1 cellular context compared by ENCODE assay signal in genomic region chr12:123232807-123233504, GRCh38.
TF ChIP-seq lines count a peak whose summit lies in the region.

MPHOSPH9 (minus strand) TSS chr12:123233141; CDS start chr12:123230364, 2,777 bp downstream.
MTRFR (plus strand) TSS chr12:123233436; CDS start chr12:123253675, 20,239 bp downstream.

TF ChIP-seq in HepG2, 621 proteins besides CTCF, POLR2A, EP300 and RAD21 (continued from another document and continues in another):
- peak; percentile 69; the same call in 1 of the 2 replicates for TF ChIP-seq ZSCAN21 (CRISPR knock-in tag; IDR thresholded peaks at IDR 0.05; ENCODE audit: borderline replicate concordance)
- TF ChIP-seq KLF15 (CRISPR knock-in tag; IDR thresholded peaks at IDR 0.05; ENCODE audit: borderline replicate concordance): peak; percentile 84; the same call in 1 of the 2 replicates
- no peak for TF ChIP-seq MTF2 (CRISPR knock-in tag; IDR thresholded peaks at IDR 0.05; ENCODE audit: borderline replicate concordance)
- peak; percentile 99 for TF ChIP-seq RBFOX2 (IDR thresholded peaks at IDR 0.05; ENCODE audit: low read depth, low read length)
- TF ChIP-seq MTA3 (CRISPR knock-in tag; IDR thresholded peaks at IDR 0.05): no peak
- peak; percentile 59 for TF ChIP-seq PPARG (CRISPR knock-in tag; conservative IDR thresholded peaks at IDR 0.05)
- TF ChIP-seq ARNTL (CRISPR knock-in tag; IDR thresholded peaks at IDR 0.05): peak; percentile 55; the same call in 1 of the 2 replicates
- no peak for TF ChIP-seq NRL (CRISPR knock-in tag; IDR thresholded peaks at IDR 0.05; ENCODE audit: borderline replicate concordance)
- no peak for TF ChIP-seq ISX (CRISPR knock-in tag; conservative IDR thresholded peaks at IDR 0.05)
- TF ChIP-seq SNAPC2 (CRISPR knock-in tag; IDR thresholded peaks at IDR 0.05): 0 out of 2 replicates have a peak, but pooled peaks have one; percentile 68
- 0 out of 2 replicates have a peak, but pooled peaks have one; percentile 33 for TF ChIP-seq ZNF660 (CRISPR knock-in tag; IDR thresholded peaks at IDR 0.05; ENCODE audit: borderline replicate concordance, low read depth)
- peak; percentile 51; the same call in 1 of the 2 replicates for TF ChIP-seq FOXC1 (CRISPR knock-in tag; IDR thresholded peaks at IDR 0.05; ENCODE audit: borderline replicate concordance)
- peak; percentile 86 for TF ChIP-seq ZNF709 (CRISPR knock-in tag; IDR thresholded peaks at IDR 0.05)
- peak; percentile 82; the same call in 1 of the 2 replicates for TF ChIP-seq ZNF619 (CRISPR knock-in tag; IDR thresholded peaks at IDR 0.05)
- TF ChIP-seq NPAS2 (CRISPR knock-in tag; IDR thresholded peaks at IDR 0.05; ENCODE audit: borderline replicate concordance): no peak
- peak; percentile 64 for TF ChIP-seq POGZ (CRISPR knock-in tag; IDR thresholded peaks at IDR 0.05)
- TF ChIP-seq ZNF513 (CRISPR knock-in tag; conservative IDR thresholded peaks at IDR 0.05): 0 out of 2 replicates have a peak, but pooled peaks have one; percentile 64
- TF ChIP-seq ZFYVE20 (CRISPR knock-in tag; IDR thresholded peaks at IDR 0.05; ENCODE audit: borderline replicate concordance, low read depth): 0 out of 2 replicates have a peak, but pooled peaks have one; percentile 65
- peak; percentile 58; the same call in 1 of the 2 replicates for TF ChIP-seq RNF2 (conservative IDR thresholded peaks at IDR 0.05; ENCODE audit: low read depth)
- TF ChIP-seq HHEX (CRISPR knock-in tag; IDR thresholded peaks at IDR 0.05): no peak
- TF ChIP-seq ZNF382 (CRISPR knock-in tag; IDR thresholded peaks at IDR 0.05; ENCODE audit: borderline replicate concordance): no peak
- TF ChIP-seq E2F1 (CRISPR knock-in tag; IDR thresholded peaks at IDR 0.05): peak; percentile 98
- TF ChIP-seq DRAP1 (CRISPR knock-in tag; IDR thresholded peaks at IDR 0.05): peak; percentile 96
- peak; percentile 29; the same call in 1 of the 2 replicates for TF ChIP-seq ZNF354B (CRISPR knock-in tag; IDR thresholded peaks at IDR 0.05)
- no peak for TF ChIP-seq ZNF546 (CRISPR knock-in tag; conservative IDR thresholded peaks at IDR 0.05)
- TF ChIP-seq IRF2 (CRISPR knock-in tag; IDR thresholded peaks at IDR 0.05): peak; percentile 70; the same call in 1 of the 2 replicates
- TF ChIP-seq ZNF160 (CRISPR knock-in tag; IDR thresholded peaks at IDR 0.05): 0 out of 2 replicates have a peak, but pooled peaks have one; percentile 52
- no peak for TF ChIP-seq ZNF329 (CRISPR knock-in tag; IDR thresholded peaks at IDR 0.05; ENCODE audit: low read depth)
- TF ChIP-seq MNT (IDR thresholded peaks at IDR 0.05): peak; percentile 90
- TF ChIP-seq PHF8 (CRISPR knock-in tag; IDR thresholded peaks at IDR 0.05): peak; percentile 98
- 0 out of 2 replicates have a peak, but pooled peaks have one; percentile 1 for TF ChIP-seq DMTF1 (CRISPR knock-in tag; IDR thresholded peaks at IDR 0.05)
- peak; percentile 80; the same call in 1 of the 2 replicates for TF ChIP-seq PCBP1 (IDR thresholded peaks at IDR 0.05; ENCODE audit: borderline replicate concordance, low read depth, low read length)
- TF ChIP-seq RAD51 (IDR thresholded peaks at IDR 0.05; ENCODE audit: borderline replicate concordance): no peak
- TF ChIP-seq BATF2 (CRISPR knock-in tag; IDR thresholded peaks at IDR 0.05): peak; percentile 89
- peak; percentile 96 for TF ChIP-seq TAF1 (CRISPR knock-in tag; IDR thresholded peaks at IDR 0.05)
- no peak for TF ChIP-seq PRMT3 (CRISPR knock-in tag; IDR thresholded peaks at IDR 0.05; ENCODE audit: borderline replicate concordance, low read depth)
- TF ChIP-seq LRRFIP1 (CRISPR knock-in tag; conservative IDR thresholded peaks at IDR 0.05): no peak; the same call in 1 of the 2 replicates
- 0 out of 2 replicates have a peak, but pooled peaks have one; percentile 51 for TF ChIP-seq DNMT3B (CRISPR knock-in tag; conservative IDR thresholded peaks at IDR 0.05)
- TF ChIP-seq FIP1L1 (IDR thresholded peaks at IDR 0.05; ENCODE audit: borderline replicate concordance, insufficient read depth, low read depth, low read length): 0 out of 2 replicates have a peak, but pooled peaks have one; percentile 62
- TF ChIP-seq SALL1 (CRISPR knock-in tag; IDR thresholded peaks at IDR 0.05): peak; percentile 93
- TF ChIP-seq U2AF1 (optimal IDR thresholded peaks at IDR 0.05; ENCODE audit: low read depth, low read length): no peak
- peak; percentile 5; the same call in 1 of the 2 replicates for TF ChIP-seq ZNF230 (CRISPR knock-in tag; IDR thresholded peaks at IDR 0.05)
- TF ChIP-seq ZNF224 (CRISPR knock-in tag; IDR thresholded peaks at IDR 0.05): 0 out of 2 replicates have a peak, but pooled peaks have one; percentile 21
- peak; percentile 63; the same call in 1 of the 2 replicates for TF ChIP-seq ONECUT2 (CRISPR knock-in tag; IDR thresholded peaks at IDR 0.05)
- peak; percentile 58 to 71; a peak in 2 of 4 replicates for TF ChIP-seq HMGXB4 (CRISPR knock-in tag; IDR thresholded peaks at IDR 0.05; ENCODE audit: borderline replicate concordance in 1 of 2, low read depth in 1 of 2)
- TF ChIP-seq HES4 (CRISPR knock-in tag; IDR thresholded peaks at IDR 0.05; ENCODE audit: borderline replicate concordance): peak; percentile 88
- TF ChIP-seq KAT7 (CRISPR knock-in tag; IDR thresholded peaks at IDR 0.05; ENCODE audit: borderline replicate concordance): peak; percentile 27; the same call in 1 of the 2 replicates
- no peak for TF ChIP-seq CEBPB (IDR thresholded peaks at IDR 0.05; ENCODE audit: borderline replicate concordance, low read depth, low read length)
- peak; percentile 99 for TF ChIP-seq ZBTB14 (CRISPR knock-in tag; IDR thresholded peaks at IDR 0.05)
- TF ChIP-seq DBP (CRISPR knock-in tag; IDR thresholded peaks at IDR 0.05; ENCODE audit: not compliant biosample characterization): peak; percentile 88
- TF ChIP-seq IRF1 (CRISPR knock-in tag; IDR thresholded peaks at IDR 0.05; ENCODE audit: low read depth): peak; percentile 89; the same call in 1 of the 2 replicates
- TF ChIP-seq FOXK1 (CRISPR knock-in tag; IDR thresholded peaks at IDR 0.05; ENCODE audit: borderline replicate concordance, low read depth): peak; percentile 36; the same call in 1 of the 2 replicates
